Comparison of ENCODE assay signal across 15 cellular contexts in the genomic region with DNA sequence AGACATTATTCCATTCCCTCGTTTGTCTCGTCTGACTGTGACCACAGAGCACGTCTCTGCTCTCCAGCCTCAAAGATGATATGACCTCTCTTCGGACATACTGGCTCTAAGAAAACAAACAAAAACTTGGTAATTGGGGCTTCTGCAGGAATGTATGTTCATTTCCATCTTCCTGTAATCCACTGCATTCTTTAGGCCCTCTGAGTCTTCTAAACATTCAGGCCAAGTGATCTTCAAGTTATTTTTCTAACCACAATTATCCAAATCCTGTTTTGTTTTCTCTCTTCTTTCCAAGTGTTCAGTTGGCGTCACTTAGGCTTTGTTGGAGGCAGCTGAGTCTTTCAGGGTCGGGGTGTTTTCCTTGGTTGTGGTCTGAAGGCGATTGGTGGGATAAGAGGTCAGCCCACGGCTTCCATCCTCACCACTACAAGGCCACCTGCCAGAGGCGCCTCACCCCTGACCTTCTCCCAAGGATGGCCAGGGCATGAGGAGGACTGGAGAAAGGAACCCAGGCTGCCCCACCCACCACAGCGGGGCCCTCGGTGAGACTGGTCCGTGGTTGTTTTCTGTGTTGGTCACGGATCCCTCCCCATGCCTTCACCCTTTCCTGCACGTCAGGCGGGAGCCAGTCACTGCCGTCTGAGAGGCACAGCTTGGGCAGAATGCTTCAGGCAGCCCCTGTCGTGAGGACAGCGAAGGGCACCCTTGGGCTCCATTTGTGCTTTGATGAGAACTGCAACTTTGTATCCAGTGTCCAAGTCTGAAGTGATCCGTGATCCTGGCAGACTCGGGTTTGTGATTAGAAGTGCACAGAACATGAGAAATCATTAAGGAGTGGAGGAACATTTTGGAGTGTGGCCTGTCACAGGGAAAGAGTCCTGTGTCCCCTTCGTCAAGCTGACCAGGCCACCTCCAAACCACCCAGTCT.
DNase-seq lines count a peak whose midpoint lies in the region; ATAC-seq and TF ChIP-seq lines count a peak whose summit lies in the region.
"Had no signal": no experiment of that assay in that cellular context is flagged by ENCODE, and none has a peak within 500 bp of the region (broad histone marks: within the 10 kb centered on the region; RNA-seq: fewer than 3 reads in every experiment).

No MANE protein-coding gene starts in this region.

- peaks cover 35% of the 10 kb centered on the region for H3K4me1 ChIP-seq in osteoblast (ENCODE audit: insufficient read depth, low read length)
- peaks cover 6% of the 10 kb centered on the region for H3K4me1 ChIP-seq in endodermal cell (ENCODE audit: control insufficient read depth, insufficient read depth, low read length)
- H3K4me1 ChIP-seq: upper lobe of left lung had no signal

- peaks cover 3% of the 10 kb centered on the region for H3K9me3 Mint-ChIP-seq in activated naive CD4-positive, alpha-beta T cell treated with anti-CD3 and anti-CD28 coated beads for 36 hours
- no peaks in the 10 kb centered on the region for H3K9me3 Mint-ChIP-seq in endodermal cell

- TF ChIP-seq CTCF in fibroblast of pulmonary artery (IDR thresholded peaks at IDR 0.05; ENCODE audit: low read length, missing control alignments): no peak
- TF ChIP-seq CTCF in osteoblast (IDR thresholded peaks at IDR 0.05; ENCODE audit: extremely low read depth, low read depth, low read length): no peak
- no peak for TF ChIP-seq CTCF in endodermal cell (conservative IDR thresholded peaks at IDR 0.05)

- H3K27me3 ChIP-seq in osteoblast (ENCODE audit: insufficient read depth, low read length): no peaks in the 10 kb centered on the region
- H3K27me3 ChIP-seq in endodermal cell (ENCODE audit: control insufficient read depth, insufficient read depth, low read length, poor library complexity, severe bottlenecking): no peaks in the 10 kb centered on the region
- H3K27me3 ChIP-seq: BLaER1, right lobe of liver, upper lobe of left lung had no signal

- H3K79me2 ChIP-seq in osteoblast (ENCODE audit: insufficient read depth, low read length): no peaks in the 10 kb centered on the region

- DNase-seq in AG08396 (ENCODE audit: low spot score) (peak; percentile 60), M059J (ENCODE audit: low read depth) (peak; percentile 91), fibroblast of pulmonary artery (ENCODE audit: low read depth) (peak; percentile 40), osteoblast (ENCODE audit: insufficient read length, low spot score, missing footprints) (peak; percentile 64), endodermal cell (no peak)
- DNase-seq in activated naive CD4-positive, alpha-beta T cell treated with anti-CD3 and anti-CD28 coated beads for 36 hours: no peak
- no peak for DNase-seq in effector CD8-positive, alpha-beta T cell (lab: John Stamatoyannopoulos, UW)
- DNase-seq: H9, hippocampal formation, NCI-H2107, right lobe of liver, SW 1271 had no signal

- H3K36me3 ChIP-seq in osteoblast (ENCODE audit: insufficient read depth, low read length): no peaks in the 10 kb centered on the region
- H3K36me3 ChIP-seq in endodermal cell (ENCODE audit: control insufficient read depth, insufficient read depth, low read length): no peaks in the 10 kb centered on the region
- H3K36me3 ChIP-seq: BLaER1, right lobe of liver, upper lobe of left lung had no signal

- H3K27ac ChIP-seq in osteoblast (ENCODE audit: low read depth, low read length) (peak overlapping the region; percentile 94), endodermal cell (ENCODE audit: low read depth, low read length) (no peak overlapping the region)
- H3K27ac ChIP-seq: BLaER1, upper lobe of left lung had no signal

- intact Hi-C loops in activated naive CD4-positive, alpha-beta T cell treated with anti-CD3 and anti-CD28 coated beads for 36 hours (cut with micrococcal nuclease): no loop called here

- no peak for ATAC-seq in GM19397 (IDR thresholded peaks at IDR 0.05; ENCODE audit: unreplicated experiment)
- ATAC-seq: right lobe of liver had no signal

- peaks cover 2% of the 10 kb centered on the region for H3K27me3 Mint-ChIP-seq in activated naive CD4-positive, alpha-beta T cell treated with anti-CD3 and anti-CD28 coated beads for 36 hours (ENCODE audit: low read depth)
- peaks cover 3% of the 10 kb centered on the region for H3K27me3 Mint-ChIP-seq in endodermal cell (ENCODE audit: insufficient read depth)

- H3K9ac ChIP-seq in endodermal cell (ENCODE audit: extremely low read depth, low read length, poor library complexity, severe bottlenecking): no peak overlapping the region
- H3K9ac ChIP-seq: BLaER1 had no signal

- H3K27ac Mint-ChIP-seq in activated naive CD4-positive, alpha-beta T cell treated with anti-CD3 and anti-CD28 coated beads for 36 hours: no peak overlapping the region
- no peak overlapping the region for H3K27ac Mint-ChIP-seq in endodermal cell

- H3K4me2 ChIP-seq in osteoblast (ENCODE audit: insufficient read depth, low read length): peak overlapping the region; percentile 47
- H3K4me2 ChIP-seq: BLaER1 had no signal

- 92 to 95% methylated on average over 11 to 20 of the region's 21 CpGs for WGBS in endodermal cell (ENCODE audit: insufficient coverage in 1 of 2, insufficient read length in 1 of 2), 2 experiments

- CTCF ChIA-PET in activated naive CD4-positive, alpha-beta T cell treated with anti-CD3 and anti-CD28 coated beads for 36 hours (lab: Charles Lee): no interaction called here

- no peaks in the 10 kb centered on the region for H3K4me1 Mint-ChIP-seq in activated naive CD4-positive, alpha-beta T cell treated with anti-CD3 and anti-CD28 coated beads for 36 hours (ENCODE audit: low read depth)
- H3K4me1 Mint-ChIP-seq in endodermal cell: peaks cover 17% of the 10 kb centered on the region

- no peaks in the 10 kb centered on the region for H4K20me1 ChIP-seq in osteoblast (ENCODE audit: insufficient read depth, low read length)
- H4K20me1 ChIP-seq: BLaER1 had no signal

- H3K4me3 Mint-ChIP-seq in activated naive CD4-positive, alpha-beta T cell treated with anti-CD3 and anti-CD28 coated beads for 36 hours: no peak overlapping the region
- no peak overlapping the region for H3K4me3 Mint-ChIP-seq in endodermal cell
- H3K4me3 Mint-ChIP-seq: H9 had no signal

- H3K4me3 ChIP-seq in fibroblast of pulmonary artery (replicated peaks; ENCODE audit: low read depth, low read length): no peak overlapping the region
- H3K4me3 ChIP-seq in osteoblast (ENCODE audit: insufficient read depth, low read length): peak overlapping the region; percentile 4
- H3K4me3 ChIP-seq in endodermal cell (ENCODE audit: low read length): no peak overlapping the region
- H3K4me3 ChIP-seq: BLaER1, right lobe of liver, upper lobe of left lung had no signal

- H3K9me3 ChIP-seq in osteoblast (ENCODE audit: low read depth, low read length) (no peaks in the 10 kb centered on the region), endodermal cell (ENCODE audit: control insufficient read depth, low read length) (peaks cover 9% of the 10 kb centered on the region)
- H3K9me3 ChIP-seq: right lobe of liver had no signal

- H2AFZ ChIP-seq in osteoblast (ENCODE audit: low read length): peak overlapping the region; percentile 39

- H3K36me3 Mint-ChIP-seq in activated naive CD4-positive, alpha-beta T cell treated with anti-CD3 and anti-CD28 coated beads for 36 hours (ENCODE audit: low read depth): no peaks in the 10 kb centered on the region
- no peaks in the 10 kb centered on the region for H3K36me3 Mint-ChIP-seq in endodermal cell (ENCODE audit: low read depth)

Comparison
In these comparisons a context has a peak if more than half of its experiments do, and no peak if none do; other contexts are left out.
1. DNase-seq: peak in AG08396 (single experiment), M059J (single experiment), fibroblast of pulmonary artery (single experiment) and osteoblast (single experiment); none in activated naive CD4-positive, alpha-beta T cell treated with anti-CD3 and anti-CD28 coated beads for 36 hours (single experiment), endodermal cell (single experiment) and effector CD8-positive, alpha-beta T cell (single experiment).